In the genomic region with DNA sequence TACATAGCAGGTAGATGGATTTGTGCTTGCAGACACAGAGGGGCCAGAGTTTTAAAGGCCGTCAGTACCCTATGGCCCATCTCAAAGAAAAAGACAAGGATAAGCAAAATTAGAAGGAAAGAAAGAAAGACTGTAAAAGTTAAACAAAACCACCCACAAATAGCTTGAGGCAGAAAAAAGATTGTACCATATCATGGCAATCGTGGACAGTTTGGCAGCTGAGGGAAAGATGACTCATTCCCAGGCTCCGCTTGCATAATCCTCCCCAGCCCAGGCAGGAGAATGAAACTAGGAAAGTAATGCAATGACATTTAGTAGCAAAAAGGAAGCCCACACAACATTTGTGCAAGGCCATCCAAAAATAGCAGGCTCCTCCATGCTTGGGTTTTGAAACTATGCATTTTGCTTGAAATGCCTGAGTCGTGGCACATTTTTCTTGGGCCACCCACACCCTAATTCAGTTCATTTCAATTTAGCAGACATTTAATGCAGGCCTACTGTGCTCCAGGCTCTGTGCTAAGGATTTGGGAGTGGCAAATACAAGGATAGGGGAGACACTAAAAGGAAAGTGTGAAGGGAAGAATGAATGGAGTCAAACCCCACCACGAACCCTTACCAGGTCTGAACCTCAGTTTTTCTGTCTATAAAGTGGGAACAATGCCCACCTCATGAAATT, we compare ENCODE assay signal across 8 cellular contexts. TPM values are rescaled to one million over a fixed set of nuclear protein-coding genes. Genes with fewer than 3 reads are reported as not detected.
DNase-seq lines count a peak whose midpoint lies in the region; ATAC-seq and TF ChIP-seq lines count a peak whose summit lies in the region.

No MANE protein-coding gene starts in this region.

- CTCF ChIA-PET in CD4-positive, alpha-beta T cell (lab: Charles Lee) = no interaction called here

- peak; percentile 42 to 59 for ATAC-seq in activated T-cell treated with anti-CD3 and anti-CD28 coated beads, Interleukin-2, amount 50 U/mL, for 4 hours
- no peak for ATAC-seq in CD4-positive, alpha-beta T cell (ENCODE audit: poor library complexity)

- no peak for TF ChIP-seq CTCF in CD4-positive, alpha-beta T cell (IDR thresholded peaks at IDR 0.05)

- peak; percentile 95 for DNase-seq in CD1c-positive myeloid dendritic cell (ENCODE audit: extremely low spot score)
- no peak for DNase-seq in activated T-cell treated with anti-CD3 and anti-CD28 coated beads, Interleukin-2, amount 50 U/mL, for 4 hours
- DNase-seq in globus pallidus (ENCODE audit: low spot score) = peak; percentile 47
- peak; percentile 92 for DNase-seq in posterior vena cava (ENCODE audit: low spot score)
- no peak for DNase-seq in NCI-H1930 (lab: John Stamatoyannopoulos, UW)
- no peak for DNase-seq in CD4-positive, alpha-beta T cell
- no peak for DNase-seq in NCI-H1048 (lab: John Stamatoyannopoulos, UW)

- no peaks in the 10 kb centered on the region for H3K27me3 ChIP-seq in CD4-positive, alpha-beta T cell (ENCODE audit: control insufficient read depth, insufficient read depth, low read length)

- no peaks in the 10 kb centered on the region for H3K9me3 ChIP-seq in CD4-positive, alpha-beta T cell (ENCODE audit: control insufficient read depth, low read length)

- POLR2A ChIA-PET in CD4-positive, alpha-beta T cell (lab: Charles Lee) = interaction anchor here (1.2 kb wide), 1 partner anchor 45 kb away, joined by 3 read pairs; no protein-coding TSS in a partner anchor

- H3K4me1 Mint-ChIP-seq in activated T-cell treated with anti-CD3 and anti-CD28 coated beads, Interleukin-2, amount 50 U/mL, for 4 hours (ENCODE audit: low read depth) = peaks cover 26% of the 10 kb centered on the region
- H3K4me1 Mint-ChIP-seq in CD4-positive, alpha-beta T cell (ENCODE audit: low read depth) = no peaks in the 10 kb centered on the region

- no peaks in the 10 kb centered on the region for H3K36me3 Mint-ChIP-seq in activated T-cell treated with anti-CD3 and anti-CD28 coated beads, Interleukin-2, amount 50 U/mL, for 4 hours (ENCODE audit: insufficient read depth)
- H3K36me3 Mint-ChIP-seq in CD4-positive, alpha-beta T cell (ENCODE audit: low read depth) = no peaks in the 10 kb centered on the region

- no peak overlapping the region for H3K27ac ChIP-seq in CD4-positive, alpha-beta T cell (ENCODE audit: low read depth, low read length)

- H3K27me3 Mint-ChIP-seq in activated T-cell treated with anti-CD3 and anti-CD28 coated beads, Interleukin-2, amount 50 U/mL, for 4 hours (ENCODE audit: low read depth) = no peaks in the 10 kb centered on the region
- no peaks in the 10 kb centered on the region for H3K27me3 Mint-ChIP-seq in CD4-positive, alpha-beta T cell

- no peaks in the 10 kb centered on the region for H3K9me3 Mint-ChIP-seq in activated T-cell treated with anti-CD3 and anti-CD28 coated beads, Interleukin-2, amount 50 U/mL, for 4 hours
- no peaks in the 10 kb centered on the region for H3K9me3 Mint-ChIP-seq in CD4-positive, alpha-beta T cell

- H3K27ac Mint-ChIP-seq in CD4-positive, alpha-beta T cell = no peak overlapping the region

- no peak for TF ChIP-seq EP300 in Ishikawa (IDR thresholded peaks at IDR 0.05; ENCODE audit: borderline replicate concordance)

- H3K4me3 Mint-ChIP-seq in activated T-cell treated with anti-CD3 and anti-CD28 coated beads, Interleukin-2, amount 50 U/mL, for 4 hours = no peak overlapping the region
- no peak overlapping the region for H3K4me3 Mint-ChIP-seq in CD4-positive, alpha-beta T cell

- TF ChIP-seq RAD21 in Ishikawa (IDR thresholded peaks at IDR 0.05; ENCODE audit: low read depth) = no peak

- intact Hi-C loops in posterior vena cava (cut with DNase I) = loop anchor here in 1 of 2 donors (2.0 kb wide), 1 partner anchor 40 kb away; the partner anchor contains the start of gene SMAD3
- intact Hi-C loops in CD4-positive, alpha-beta T cell (cut with DNase I, micrococcal nuclease) = no loop called here

TF ChIP-seq in Ishikawa, 13 proteins besides CTCF, POLR2A, EP300 and RAD21:
- TF ChIP-seq MAX (IDR thresholded peaks at IDR 0.05) (0 out of 2 replicates have a peak, but pooled peaks have one; percentile 18), CEBPB (IDR thresholded peaks at IDR 0.05) (peak; percentile 99), TCF12 (IDR thresholded peaks at IDR 0.05; ENCODE audit: low read depth) (0 out of 2 replicates have a peak, but pooled peaks have one; percentile 34), NFIC (IDR thresholded peaks at IDR 0.05) (peak; percentile 72)
- TF ChIP-seq, protein P1, sequence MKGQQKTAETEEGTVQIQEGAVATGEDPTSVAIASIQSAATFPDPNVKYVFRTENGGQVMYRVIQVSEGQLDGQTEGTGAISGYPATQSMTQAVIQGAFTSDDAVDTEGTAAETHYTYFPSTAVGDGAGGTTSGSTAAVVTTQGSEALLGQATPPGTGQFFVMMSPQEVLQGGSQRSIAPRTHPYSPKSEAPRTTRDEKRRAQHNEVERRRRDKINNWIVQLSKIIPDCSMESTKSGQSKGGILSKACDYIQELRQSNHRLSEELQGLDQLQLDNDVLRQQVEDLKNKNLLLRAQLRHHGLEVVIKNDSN (IDR thresholded peaks at IDR 0.05) = no peak

RNA-seq across cellular contexts. Expression of gene SMAD3, which starts 40.9 kb away (rescaled TPM):
- total RNA-seq in activated T-cell treated with anti-CD3 and anti-CD28 coated beads, Interleukin-2, amount 50 U/mL, for 4 hours = 10 to 100 TPM; 23.2 to 25.7 (median 24.4) TPM
- total RNA-seq in posterior vena cava = 10 to 100 TPM; 56.3 to 62.7 TPM
- total RNA-seq in CD4-positive, alpha-beta T cell = 10 to 100 TPM; 30.0 to 31.0 TPM

Comparison
In these comparisons a context has a peak if more than half of its experiments do, and no peak if none do; other contexts are left out.
1. DNase-seq: peak in CD1c-positive myeloid dendritic cell (single experiment), globus pallidus (single experiment) and posterior vena cava (single experiment); none in activated T-cell treated with anti-CD3 and anti-CD28 coated beads, Interleukin-2, amount 50 U/mL, for 4 hours (single experiment), NCI-H1930 (0 of 2), CD4-positive, alpha-beta T cell (0 of 10) and NCI-H1048 (single experiment).